Comparison of ENCODE assay signal across 1 cellular context in the genomic region with DNA sequence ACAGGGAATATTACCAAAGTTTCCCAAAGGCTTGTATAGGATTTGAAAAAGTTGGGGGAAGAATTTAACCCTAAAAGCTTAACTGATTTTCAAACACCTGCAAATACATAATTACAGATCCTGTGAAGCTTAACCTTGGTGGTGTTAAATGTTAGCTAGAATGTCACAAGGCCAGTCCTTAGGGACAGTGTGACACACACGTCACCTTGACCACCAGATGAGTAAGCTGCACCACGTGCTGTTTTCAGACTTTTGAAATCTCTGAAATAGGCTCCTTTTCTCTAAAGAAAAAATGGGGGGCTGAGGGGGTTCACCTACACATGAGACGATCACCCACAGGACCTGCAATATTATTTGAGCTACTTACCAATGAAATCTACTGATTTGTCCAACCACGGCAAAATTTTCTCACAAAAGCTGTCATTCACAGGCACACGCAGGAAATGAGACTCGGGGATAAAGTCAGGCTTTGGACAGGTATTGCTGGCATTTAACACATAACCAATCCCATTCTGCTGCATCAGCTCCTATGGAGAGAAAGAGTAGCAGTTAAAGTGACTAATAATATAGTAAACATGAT.
TF ChIP-seq lines count a peak whose summit lies in the region.

No MANE protein-coding gene starts in this region.

TF ChIP-seq in GM12878, 131 proteins besides CTCF, POLR2A, EP300 and RAD21 (continued from another document and continues in another):
- peak; percentile 78; the same call in 1 of the 2 replicates for TF ChIP-seq RCOR1 (conservative IDR thresholded peaks at IDR 0.05; ENCODE audit: low read depth, low read length)
- TF ChIP-seq SP1 (IDR thresholded peaks at IDR 0.05; ENCODE audit: low read depth, low read length), result no peak
- TF ChIP-seq POU2F2 (IDR thresholded peaks at IDR 0.05; ENCODE audit: borderline replicate concordance, low read depth, low read length), result 0 out of 3 replicates have a peak, but pooled peaks have one; percentile 57
- no peak for TF ChIP-seq NFYA (IDR thresholded peaks at IDR 0.05; ENCODE audit: borderline replicate concordance, low read depth, low read length)
- TF ChIP-seq LARP7 (IDR thresholded peaks at IDR 0.05), result no peak
- TF ChIP-seq HDAC2 (IDR thresholded peaks at IDR 0.05), result no peak
- TF ChIP-seq, protein P1, sequence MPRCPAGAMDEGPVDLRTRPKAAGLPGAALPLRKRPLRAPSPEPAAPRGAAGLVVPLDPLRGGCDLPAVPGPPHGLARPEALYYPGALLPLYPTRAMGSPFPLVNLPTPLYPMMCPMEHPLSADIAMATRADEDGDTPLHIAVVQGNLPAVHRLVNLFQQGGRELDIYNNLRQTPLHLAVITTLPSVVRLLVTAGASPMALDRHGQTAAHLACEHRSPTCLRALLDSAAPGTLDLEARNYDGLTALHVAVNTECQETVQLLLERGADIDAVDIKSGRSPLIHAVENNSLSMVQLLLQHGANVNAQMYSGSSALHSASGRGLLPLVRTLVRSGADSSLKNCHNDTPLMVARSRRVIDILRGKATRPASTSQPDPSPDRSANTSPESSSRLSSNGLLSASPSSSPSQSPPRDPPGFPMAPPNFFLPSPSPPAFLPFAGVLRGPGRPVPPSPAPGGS (IDR thresholded peaks at IDR 0.05; ENCODE audit: borderline replicate concordance, insufficient read depth, low read depth, low read length, poor library complexity, severe bottlenecking), result no peak
- TF ChIP-seq MYC (IDR thresholded peaks at IDR 0.05; ENCODE audit: insufficient read depth, insufficient read length, insufficient replicate concordance, low read length, severe bottlenecking), result no peak
- TF ChIP-seq, protein P2, sequence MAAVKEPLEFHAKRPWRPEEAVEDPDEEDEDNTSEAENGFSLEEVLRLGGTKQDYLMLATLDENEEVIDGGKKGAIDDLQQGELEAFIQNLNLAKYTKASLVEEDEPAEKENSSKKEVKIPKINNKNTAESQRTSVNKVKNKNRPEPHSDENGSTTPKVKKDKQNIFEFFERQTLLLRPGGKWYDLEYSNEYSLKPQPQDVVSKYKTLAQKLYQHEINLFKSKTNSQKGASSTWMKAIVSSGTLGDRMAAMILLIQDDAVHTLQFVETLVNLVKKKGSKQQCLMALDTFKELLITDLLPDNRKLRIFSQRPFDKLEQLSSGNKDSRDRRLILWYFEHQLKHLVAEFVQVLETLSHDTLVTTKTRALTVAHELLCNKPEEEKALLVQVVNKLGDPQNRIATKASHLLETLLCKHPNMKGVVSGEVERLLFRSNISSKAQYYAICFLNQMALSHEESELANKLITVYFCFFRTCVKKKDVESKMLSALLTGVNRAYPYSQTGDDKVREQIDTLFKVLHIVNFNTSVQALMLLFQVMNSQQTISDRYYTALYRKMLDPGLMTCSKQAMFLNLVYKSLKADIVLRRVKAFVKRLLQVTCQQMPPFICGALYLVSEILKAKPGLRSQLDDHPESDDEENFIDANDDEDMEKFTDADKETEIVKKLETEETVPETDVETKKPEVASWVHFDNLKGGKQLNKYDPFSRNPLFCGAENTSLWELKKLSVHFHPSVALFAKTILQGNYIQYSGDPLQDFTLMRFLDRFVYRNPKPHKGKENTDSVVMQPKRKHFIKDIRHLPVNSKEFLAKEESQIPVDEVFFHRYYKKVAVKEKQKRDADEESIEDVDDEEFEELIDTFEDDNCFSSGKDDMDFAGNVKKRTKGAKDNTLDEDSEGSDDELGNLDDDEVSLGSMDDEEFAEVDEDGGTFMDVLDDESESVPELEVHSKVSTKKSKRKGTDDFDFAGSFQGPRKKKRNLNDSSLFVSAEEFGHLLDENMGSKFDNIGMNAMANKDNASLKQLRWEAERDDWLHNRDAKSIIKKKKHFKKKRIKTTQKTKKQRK (IDR thresholded peaks at IDR 0.05; ENCODE audit: low read depth, low read length), result no peak
- TF ChIP-seq, protein P3, sequence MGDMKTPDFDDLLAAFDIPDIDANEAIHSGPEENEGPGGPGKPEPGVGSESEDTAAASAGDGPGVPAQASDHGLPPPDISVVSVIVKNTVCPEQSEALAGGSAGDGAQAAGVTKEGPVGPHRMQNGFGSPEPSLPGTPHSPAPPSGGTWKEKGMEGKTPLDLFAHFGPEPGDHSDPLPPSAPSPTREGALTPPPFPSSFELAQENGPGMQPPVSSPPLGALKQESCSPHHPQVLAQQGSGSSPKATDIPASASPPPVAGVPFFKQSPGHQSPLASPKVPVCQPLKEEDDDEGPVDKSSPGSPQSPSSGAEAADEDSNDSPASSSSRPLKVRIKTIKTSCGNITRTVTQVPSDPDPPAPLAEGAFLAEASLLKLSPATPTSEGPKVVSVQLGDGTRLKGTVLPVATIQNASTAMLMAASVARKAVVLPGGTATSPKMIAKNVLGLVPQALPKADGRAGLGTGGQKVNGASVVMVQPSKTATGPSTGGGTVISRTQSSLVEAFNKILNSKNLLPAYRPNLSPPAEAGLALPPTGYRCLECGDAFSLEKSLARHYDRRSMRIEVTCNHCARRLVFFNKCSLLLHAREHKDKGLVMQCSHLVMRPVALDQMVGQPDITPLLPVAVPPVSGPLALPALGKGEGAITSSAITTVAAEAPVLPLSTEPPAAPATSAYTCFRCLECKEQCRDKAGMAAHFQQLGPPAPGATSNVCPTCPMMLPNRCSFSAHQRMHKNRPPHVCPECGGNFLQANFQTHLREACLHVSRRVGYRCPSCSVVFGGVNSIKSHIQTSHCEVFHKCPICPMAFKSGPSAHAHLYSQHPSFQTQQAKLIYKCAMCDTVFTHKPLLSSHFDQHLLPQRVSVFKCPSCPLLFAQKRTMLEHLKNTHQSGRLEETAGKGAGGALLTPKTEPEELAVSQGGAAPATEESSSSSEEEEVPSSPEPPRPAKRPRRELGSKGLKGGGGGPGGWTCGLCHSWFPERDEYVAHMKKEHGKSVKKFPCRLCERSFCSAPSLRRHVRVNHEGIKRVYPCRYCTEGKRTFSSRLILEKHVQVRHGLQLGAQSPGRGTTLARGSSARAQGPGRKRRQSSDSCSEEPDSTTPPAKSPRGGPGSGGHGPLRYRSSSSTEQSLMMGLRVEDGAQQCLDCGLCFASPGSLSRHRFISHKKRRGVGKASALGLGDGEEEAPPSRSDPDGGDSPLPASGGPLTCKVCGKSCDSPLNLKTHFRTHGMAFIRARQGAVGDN (IDR thresholded peaks at IDR 0.05), result peak; percentile 97
- TF ChIP-seq SRF (IDR thresholded peaks at IDR 0.05; ENCODE audit: low read depth in 2 of 2, low read length in 2 of 2), result no peak
- TF ChIP-seq CHD2 (IDR thresholded peaks at IDR 0.05; ENCODE audit: borderline replicate concordance, low read depth, low read length), result peak; percentile 87
- no peak for TF ChIP-seq CHD4 (IDR thresholded peaks at IDR 0.05)
- TF ChIP-seq CREM (IDR thresholded peaks at IDR 0.05; ENCODE audit: low read depth), result peak; percentile 90
- TF ChIP-seq GABPA (IDR thresholded peaks at IDR 0.05; ENCODE audit: low read depth), result no peak
- TF ChIP-seq ZNF217 (IDR thresholded peaks at IDR 0.05), result peak; percentile 72; the same call in 1 of the 2 replicates
- TF ChIP-seq, protein P4, sequence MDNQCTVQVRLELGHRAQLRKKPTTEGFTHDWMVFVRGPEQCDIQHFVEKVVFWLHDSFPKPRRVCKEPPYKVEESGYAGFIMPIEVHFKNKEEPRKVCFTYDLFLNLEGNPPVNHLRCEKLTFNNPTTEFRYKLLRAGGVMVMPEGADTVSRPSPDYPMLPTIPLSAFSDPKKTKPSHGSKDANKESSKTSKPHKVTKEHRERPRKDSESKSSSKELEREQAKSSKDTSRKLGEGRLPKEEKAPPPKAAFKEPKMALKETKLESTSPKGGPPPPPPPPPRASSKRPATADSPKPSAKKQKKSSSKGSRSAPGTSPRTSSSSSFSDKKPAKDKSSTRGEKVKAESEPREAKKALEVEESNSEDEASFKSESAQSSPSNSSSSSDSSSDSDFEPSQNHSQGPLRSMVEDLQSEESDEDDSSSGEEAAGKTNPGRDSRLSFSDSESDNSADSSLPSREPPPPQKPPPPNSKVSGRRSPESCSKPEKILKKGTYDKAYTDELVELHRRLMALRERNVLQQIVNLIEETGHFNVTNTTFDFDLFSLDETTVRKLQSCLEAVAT (IDR thresholded peaks at IDR 0.05), result no peak; the same call in 1 of the 2 replicates
- peak; percentile 95 for TF ChIP-seq MTA2 (IDR thresholded peaks at IDR 0.05; ENCODE audit: low read depth)
- TF ChIP-seq JUNB (IDR thresholded peaks at IDR 0.05), result peak; percentile 71
- TF ChIP-seq NFIC (IDR thresholded peaks at IDR 0.05; ENCODE audit: low read depth, low read length), result peak; percentile 63; the same call in 1 of the 2 replicates
- TF ChIP-seq BACH1 (IDR thresholded peaks at IDR 0.05; ENCODE audit: borderline replicate concordance), result peak; percentile 26; the same call in 1 of the 2 replicates
- TF ChIP-seq, protein P5, sequence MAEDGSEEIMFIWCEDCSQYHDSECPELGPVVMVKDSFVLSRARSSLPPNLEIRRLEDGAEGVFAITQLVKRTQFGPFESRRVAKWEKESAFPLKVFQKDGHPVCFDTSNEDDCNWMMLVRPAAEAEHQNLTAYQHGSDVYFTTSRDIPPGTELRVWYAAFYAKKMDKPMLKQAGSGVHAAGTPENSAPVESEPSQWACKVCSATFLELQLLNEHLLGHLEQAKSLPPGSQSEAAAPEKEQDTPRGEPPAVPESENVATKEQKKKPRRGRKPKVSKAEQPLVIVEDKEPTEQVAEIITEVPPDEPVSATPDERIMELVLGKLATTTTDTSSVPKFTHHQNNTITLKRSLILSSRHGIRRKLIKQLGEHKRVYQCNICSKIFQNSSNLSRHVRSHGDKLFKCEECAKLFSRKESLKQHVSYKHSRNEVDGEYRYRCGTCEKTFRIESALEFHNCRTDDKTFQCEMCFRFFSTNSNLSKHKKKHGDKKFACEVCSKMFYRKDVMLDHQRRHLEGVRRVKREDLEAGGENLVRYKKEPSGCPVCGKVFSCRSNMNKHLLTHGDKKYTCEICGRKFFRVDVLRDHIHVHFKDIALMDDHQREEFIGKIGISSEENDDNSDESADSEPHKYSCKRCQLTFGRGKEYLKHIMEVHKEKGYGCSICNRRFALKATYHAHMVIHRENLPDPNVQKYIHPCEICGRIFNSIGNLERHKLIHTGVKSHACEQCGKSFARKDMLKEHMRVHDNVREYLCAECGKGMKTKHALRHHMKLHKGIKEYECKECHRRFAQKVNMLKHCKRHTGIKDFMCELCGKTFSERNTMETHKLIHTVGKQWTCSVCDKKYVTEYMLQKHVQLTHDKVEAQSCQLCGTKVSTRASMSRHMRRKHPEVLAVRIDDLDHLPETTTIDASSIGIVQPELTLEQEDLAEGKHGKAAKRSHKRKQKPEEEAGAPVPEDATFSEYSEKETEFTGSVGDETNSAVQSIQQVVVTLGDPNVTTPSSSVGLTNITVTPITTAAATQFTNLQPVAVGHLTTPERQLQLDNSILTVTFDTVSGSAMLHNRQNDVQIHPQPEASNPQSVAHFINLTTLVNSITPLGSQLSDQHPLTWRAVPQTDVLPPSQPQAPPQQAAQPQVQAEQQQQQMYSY (CRISPR knock-in tag; IDR thresholded peaks at IDR 0.05), result no peak
- TF ChIP-seq IRF4 (IDR thresholded peaks at IDR 0.05; ENCODE audit: low read depth, low read length), result no peak
- no peak for TF ChIP-seq ZNF384 (IDR thresholded peaks at IDR 0.05; ENCODE audit: borderline replicate concordance, low read depth, low read length)
- no peak for TF ChIP-seq HCFC1 (IDR thresholded peaks at IDR 0.05; ENCODE audit: low read length)
- TF ChIP-seq GATAD2B (conservative IDR thresholded peaks at IDR 0.05; ENCODE audit: low read depth), result peak; percentile 62; the same call in 1 of the 2 replicates
- no peak for TF ChIP-seq EZH2 (IDR thresholded peaks at IDR 0.05; ENCODE audit: borderline replicate concordance, control insufficient read depth, low read depth, low read length)
- TF ChIP-seq, protein P6, sequence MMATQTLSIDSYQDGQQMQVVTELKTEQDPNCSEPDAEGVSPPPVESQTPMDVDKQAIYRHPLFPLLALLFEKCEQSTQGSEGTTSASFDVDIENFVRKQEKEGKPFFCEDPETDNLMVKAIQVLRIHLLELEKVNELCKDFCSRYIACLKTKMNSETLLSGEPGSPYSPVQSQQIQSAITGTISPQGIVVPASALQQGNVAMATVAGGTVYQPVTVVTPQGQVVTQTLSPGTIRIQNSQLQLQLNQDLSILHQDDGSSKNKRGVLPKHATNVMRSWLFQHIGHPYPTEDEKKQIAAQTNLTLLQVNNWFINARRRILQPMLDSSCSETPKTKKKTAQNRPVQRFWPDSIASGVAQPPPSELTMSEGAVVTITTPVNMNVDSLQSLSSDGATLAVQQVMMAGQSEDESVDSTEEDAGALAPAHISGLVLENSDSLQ (IDR thresholded peaks at IDR 0.05), result peak; percentile 89
- 0 out of 2 replicates have a peak, but pooled peaks have one; percentile 43 for TF ChIP-seq PAX5 (IDR thresholded peaks at IDR 0.05; ENCODE audit: borderline replicate concordance, low read depth, low read length)
- no peak for TF ChIP-seq YBX1 (IDR thresholded peaks at IDR 0.05)
- TF ChIP-seq ZSCAN29 (IDR thresholded peaks at IDR 0.05), result no peak
- no peak for TF ChIP-seq STAT1 (conservative IDR thresholded peaks at IDR 0.05)
- TF ChIP-seq, protein P7, sequence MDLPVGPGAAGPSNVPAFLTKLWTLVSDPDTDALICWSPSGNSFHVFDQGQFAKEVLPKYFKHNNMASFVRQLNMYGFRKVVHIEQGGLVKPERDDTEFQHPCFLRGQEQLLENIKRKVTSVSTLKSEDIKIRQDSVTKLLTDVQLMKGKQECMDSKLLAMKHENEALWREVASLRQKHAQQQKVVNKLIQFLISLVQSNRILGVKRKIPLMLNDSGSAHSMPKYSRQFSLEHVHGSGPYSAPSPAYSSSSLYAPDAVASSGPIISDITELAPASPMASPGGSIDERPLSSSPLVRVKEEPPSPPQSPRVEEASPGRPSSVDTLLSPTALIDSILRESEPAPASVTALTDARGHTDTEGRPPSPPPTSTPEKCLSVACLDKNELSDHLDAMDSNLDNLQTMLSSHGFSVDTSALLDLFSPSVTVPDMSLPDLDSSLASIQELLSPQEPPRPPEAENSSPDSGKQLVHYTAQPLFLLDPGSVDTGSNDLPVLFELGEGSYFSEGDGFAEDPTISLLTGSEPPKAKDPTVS (IDR thresholded peaks at IDR 0.05; ENCODE audit: low read depth, low read length), result no peak
- TF ChIP-seq POLR2AphosphoS5 (IDR thresholded peaks at IDR 0.05; ENCODE audit: low read length), result no peak
- TF ChIP-seq ZNF622 (IDR thresholded peaks at IDR 0.05), result no peak
- TF ChIP-seq HDAC6 (IDR thresholded peaks at IDR 0.05; ENCODE audit: unreplicated experiment), result no peak
- TF ChIP-seq, protein P8, sequence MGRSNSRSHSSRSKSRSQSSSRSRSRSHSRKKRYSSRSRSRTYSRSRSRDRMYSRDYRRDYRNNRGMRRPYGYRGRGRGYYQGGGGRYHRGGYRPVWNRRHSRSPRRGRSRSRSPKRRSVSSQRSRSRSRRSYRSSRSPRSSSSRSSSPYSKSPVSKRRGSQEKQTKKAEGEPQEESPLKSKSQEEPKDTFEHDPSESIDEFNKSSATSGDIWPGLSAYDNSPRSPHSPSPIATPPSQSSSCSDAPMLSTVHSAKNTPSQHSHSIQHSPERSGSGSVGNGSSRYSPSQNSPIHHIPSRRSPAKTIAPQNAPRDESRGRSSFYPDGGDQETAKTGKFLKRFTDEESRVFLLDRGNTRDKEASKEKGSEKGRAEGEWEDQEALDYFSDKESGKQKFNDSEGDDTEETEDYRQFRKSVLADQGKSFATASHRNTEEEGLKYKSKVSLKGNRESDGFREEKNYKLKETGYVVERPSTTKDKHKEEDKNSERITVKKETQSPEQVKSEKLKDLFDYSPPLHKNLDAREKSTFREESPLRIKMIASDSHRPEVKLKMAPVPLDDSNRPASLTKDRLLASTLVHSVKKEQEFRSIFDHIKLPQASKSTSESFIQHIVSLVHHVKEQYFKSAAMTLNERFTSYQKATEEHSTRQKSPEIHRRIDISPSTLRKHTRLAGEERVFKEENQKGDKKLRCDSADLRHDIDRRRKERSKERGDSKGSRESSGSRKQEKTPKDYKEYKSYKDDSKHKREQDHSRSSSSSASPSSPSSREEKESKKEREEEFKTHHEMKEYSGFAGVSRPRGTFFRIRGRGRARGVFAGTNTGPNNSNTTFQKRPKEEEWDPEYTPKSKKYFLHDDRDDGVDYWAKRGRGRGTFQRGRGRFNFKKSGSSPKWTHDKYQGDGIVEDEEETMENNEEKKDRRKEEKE (IDR thresholded peaks at IDR 0.05), result no peak
- TF ChIP-seq CHD1 (IDR thresholded peaks at IDR 0.05; ENCODE audit: low read depth, low read length), result no peak
